ENCODE assay signal across 21 cellular contexts in genomic region chr5:172617817-172618216, GRCh38.
"Had no signal": no experiment of that assay in that cellular context is flagged by ENCODE, and none has a peak within 500 bp of the region (broad histone marks: within the 10 kb centered on the region; RNA-seq: fewer than 3 reads in every experiment).

No MANE protein-coding gene starts in this region.

- H3K27ac Mint-ChIP-seq: activated naive CD8-positive, alpha-beta T cell treated with anti-CD3 and anti-CD28 coated beads, Interleukin-2, amount 50 U/mL, for 24 hours; activated T-helper 17 cell treated with anti-CD3 and anti-CD28 coated beads, Interleukin-2, amount 50 U/mL, for 72 hours; endodermal cell; nephron progenitor cell; T-cell had no signal

- H3K36me3 Mint-ChIP-seq: T-cell had no signal

- H3K9me3 ChIP-seq: SK-N-SH had no signal

- H3K4me2 ChIP-seq: hepatocyte, SK-N-SH had no signal

- DNase-seq: activated CD4-positive, CD25-positive, alpha-beta regulatory T cell treated with anti-CD3 and anti-CD28 coated beads, Interleukin-2, amount 50 U/mL, for 72 hours; activated naive CD4-positive, alpha-beta T cell treated with Interleukin-2 at 50 U/mL for 16 hours; activated naive CD8-positive, alpha-beta T cell treated with anti-CD3 and anti-CD28 coated beads, Interleukin-2, amount 50 U/mL, for 24 hours; activated T-cell treated with anti-CD3 and anti-CD28 coated beads for 4 hours; endodermal cell; islet precursor cell; left lung; mesenchymal stem cell; nephron progenitor cell; SK-N-SH; stimulated activated naive CD8-positive, alpha-beta T cell treated with anti-CD3 and anti-CD28 coated beads, Interleukin-15, Interleukin-2, amounts not matched to agents 100 U/mL and 50 U/mL, for 24 hours; T-cell; T-helper 9 cell; trophoblast cell had no signal

- H3K27me3 Mint-ChIP-seq: activated naive CD8-positive, alpha-beta T cell treated with anti-CD3 and anti-CD28 coated beads, Interleukin-2, amount 50 U/mL, for 24 hours; T-cell had no signal

- H3K36me3 ChIP-seq: gastroesophageal sphincter, left lung had no signal

- H3K4me1 ChIP-seq: gastroesophageal sphincter, left lung had no signal

- H3K4me3 ChIP-seq: dorsolateral prefrontal cortex, gastroesophageal sphincter, hepatocyte, left lung, skin epidermis had no signal

- H3K79me2 ChIP-seq: hepatocyte had no signal

- H3K4me3 Mint-ChIP-seq: activated naive CD8-positive, alpha-beta T cell treated with anti-CD3 and anti-CD28 coated beads, Interleukin-2, amount 50 U/mL, for 24 hours; activated T-helper 17 cell treated with anti-CD3 and anti-CD28 coated beads, Interleukin-2, amount 50 U/mL, for 72 hours; endodermal cell; nephron progenitor cell; T-cell had no signal

- FAIRE-seq: astrocyte, bronchial epithelial cell had no signal

- H3K4me1 Mint-ChIP-seq: activated naive CD8-positive, alpha-beta T cell treated with anti-CD3 and anti-CD28 coated beads, Interleukin-2, amount 50 U/mL, for 24 hours; activated T-helper 17 cell treated with anti-CD3 and anti-CD28 coated beads, Interleukin-2, amount 50 U/mL, for 72 hours; endodermal cell; T-cell had no signal

- H3K27ac ChIP-seq: hepatocyte, left lung had no signal

- ATAC-seq: activated naive CD8-positive, alpha-beta T cell treated with anti-CD3 and anti-CD28 coated beads, Interleukin-2, amount 50 U/mL, for 24 hours; activated T-helper 17 cell treated with anti-CD3 and anti-CD28 coated beads, Interleukin-2, amount 50 U/mL, for 72 hours; left lung; stimulated activated naive CD8-positive, alpha-beta T cell treated with anti-CD3 and anti-CD28 coated beads, Interleukin-15, Interleukin-2, amounts not matched to agents 100 U/mL and 50 U/mL, for 24 hours; T-cell had no signal

- H2AFZ ChIP-seq: hepatocyte had no signal

- H3K9me3 Mint-ChIP-seq: activated T-helper 17 cell treated with anti-CD3 and anti-CD28 coated beads, Interleukin-2, amount 50 U/mL, for 72 hours; endodermal cell had no signal

- H3K9ac ChIP-seq: SK-N-SH had no signal

- H3K27me3 ChIP-seq: dorsolateral prefrontal cortex, gastroesophageal sphincter, hepatocyte, left lung had no signal
